ENCODE assay signal across 8 cellular contexts in genomic region chr16:69567031-69567680, GRCh38. TPM values are rescaled to one million over a fixed set of nuclear protein-coding genes. Genes with fewer than 3 reads are reported as not detected.
DNase-seq lines count a peak whose midpoint lies in the region; ATAC-seq and TF ChIP-seq lines count a peak whose summit lies in the region.

No MANE protein-coding gene starts in this region.

- BruUV-seq in A673 (replicated peaks; lab: Mats Ljungman, UMichigan) = TSS peak; percentile 42

- H3K4me2 ChIP-seq in SU-DHL-6 (ENCODE audit: low read depth, low read length, poor library complexity, severe bottlenecking) = peak overlapping the region; percentile 74

- POLR2A ChIA-PET in A673 (lab: Charles Lee; ENCODE audit: low non-redundant PET) = no interaction called here

- H3K9me3 ChIP-seq in A673 (ENCODE audit: low read depth, low read length, poor library complexity, severe bottlenecking) = no peaks in the 10 kb centered on the region
- no peaks in the 10 kb centered on the region for H3K9me3 ChIP-seq in SU-DHL-6 (ENCODE audit: insufficient read depth, low read length)
- no peaks in the 10 kb centered on the region for H3K9me3 ChIP-seq in effector memory CD4-positive, alpha-beta T cell (ENCODE audit: control insufficient read depth, low read length)
- no peaks in the 10 kb centered on the region for H3K9me3 ChIP-seq in mucosa of descending colon
- no peaks in the 10 kb centered on the region for H3K9me3 ChIP-seq in uterus

- no peaks in the 10 kb centered on the region for H4K20me1 ChIP-seq in SU-DHL-6 (ENCODE audit: low read depth, low read length)

- no peaks in the 10 kb centered on the region for H3K27me3 ChIP-seq in A673 (replicated peaks; ENCODE audit: insufficient read depth, low read depth, low read length, poor library complexity)
- H3K27me3 ChIP-seq in SU-DHL-6 (ENCODE audit: low read length) = no peaks in the 10 kb centered on the region
- H3K27me3 ChIP-seq in effector memory CD4-positive, alpha-beta T cell (replicated peaks; ENCODE audit: control insufficient read depth, insufficient read depth, low read length, poor library complexity, severe bottlenecking) = no peaks in the 10 kb centered on the region
- no peaks in the 10 kb centered on the region for H3K27me3 ChIP-seq in uterus

- intact Hi-C loops in A673 (cut with micrococcal nuclease; ENCODE audit: unreplicated experiment) (no loop called here), mucosa of descending colon (cut with DNase I, micrococcal nuclease) (no loop called here), uterus (cut with DNase I; ENCODE audit: low total_unique reads) (no loop called here)

- H3K36me3 ChIP-seq in A673 (ENCODE audit: insufficient read depth, low read length, poor library complexity, severe bottlenecking) (no peaks in the 10 kb centered on the region), SU-DHL-6 (ENCODE audit: low read length) (no peaks in the 10 kb centered on the region), mucosa of descending colon (ENCODE audit: low read depth) (no peaks in the 10 kb centered on the region), uterus (no peaks in the 10 kb centered on the region)
- no peaks in the 10 kb centered on the region for H3K36me3 ChIP-seq in effector memory CD4-positive, alpha-beta T cell (ENCODE audit: control insufficient read depth, insufficient read depth, low read length)

- peaks cover 36% of the 10 kb centered on the region for H3K79me2 ChIP-seq in SU-DHL-6 (ENCODE audit: insufficient read depth, low read length)

- H3K9me2 ChIP-seq in SU-DHL-6 (replicated peaks; ENCODE audit: insufficient read depth, low read length) = no peaks in the 10 kb centered on the region

- TF ChIP-seq POLR2A in uterus (IDR thresholded peaks at IDR 0.05) = no peak

- CTCF ChIA-PET in A673 (lab: Charles Lee) = no interaction called here

- H3K4me1 ChIP-seq in A673 (ENCODE audit: insufficient read depth, low read length, poor library complexity, severe bottlenecking) (peaks cover 38% of the 10 kb centered on the region), mucosa of descending colon (ENCODE audit: low read depth) (peaks cover 18% of the 10 kb centered on the region), uterus (peaks cover 5 to 15% of the 10 kb centered on the region in 2 donors)
- peaks cover 25% of the 10 kb centered on the region for H3K4me1 ChIP-seq in effector memory CD4-positive, alpha-beta T cell (ENCODE audit: control insufficient read depth, insufficient read depth, low read length, poor library complexity, severe bottlenecking)

- H3K4me3 ChIP-seq in A673 (ENCODE audit: low read depth, low read length, poor library complexity, severe bottlenecking) (peak overlapping the region; percentile 98), GM12875 (ENCODE audit: low read depth, low read length) (peak overlapping the region; percentile 85), SU-DHL-6 (ENCODE audit: insufficient read depth, low read length, poor library complexity, severe bottlenecking) (peak overlapping the region; percentile 100), mucosa of descending colon (peak overlapping the region; percentile 98), uterus (peak overlapping the region; percentile 67 to 99)
- H3K4me3 ChIP-seq in effector memory CD4-positive, alpha-beta T cell (ENCODE audit: insufficient read depth, low read depth, low read length, poor library complexity, severe bottlenecking) = peak overlapping the region; percentile 94

- peak overlapping the region; percentile 85 for H2AFZ ChIP-seq in SU-DHL-6 (ENCODE audit: low read depth, low read length, severe bottlenecking)

- no peaks in the 10 kb centered on the region; the same call in 1 of the 2 replicates for H3F3A ChIP-seq in SU-DHL-6 (ENCODE audit: insufficient read depth)

- H3K9ac ChIP-seq in SU-DHL-6 (ENCODE audit: low read length) = peak overlapping the region; percentile 90

- DNase-seq in A673 (ENCODE audit: low spot score) = peak; percentile 67
- no peak for DNase-seq in effector memory CD4-positive, alpha-beta T cell
- DNase-seq in mucosa of descending colon = no peak
- peak in 1 of 2 donors; percentile 20 for DNase-seq in uterus
- no peak for DNase-seq in NCI-H2081 treated with DMSO at 0.1 percent for 48 hours (lab: John Stamatoyannopoulos, UW)
- no peak for DNase-seq in NCI-H146 treated with DMSO at 0.1 percent for 48 hours (lab: John Stamatoyannopoulos, UW; ENCODE audit: unreplicated experiment)

- H3K27ac ChIP-seq in A673 (ENCODE audit: low read depth, low read length, poor library complexity, severe bottlenecking) (peak overlapping the region; percentile 86), SU-DHL-6 (ENCODE audit: low read depth, low read length) (peak overlapping the region; percentile 68), uterus (peak overlapping the region; percentile 97 to 100)
- peak overlapping the region; percentile 96 for H3K27ac ChIP-seq in effector memory CD4-positive, alpha-beta T cell (ENCODE audit: insufficient read depth, low read length, poor library complexity, severe bottlenecking)

- ATAC-seq in mucosa of descending colon = no peak

- TF ChIP-seq CTCF in A673 (conservative IDR thresholded peaks at IDR 0.05; ENCODE audit: low read depth, low read length) (peak; percentile 36; the same call in 1 of the 2 replicates), GM12875 (IDR thresholded peaks at IDR 0.05; ENCODE audit: borderline replicate concordance, insufficient read depth, low read depth, low read length) (peak; percentile 12; the same call in 1 of the 2 replicates), SU-DHL-6 (IDR thresholded peaks at IDR 0.05; ENCODE audit: insufficient read depth, low read length, poor library complexity, severe bottlenecking) (peak; percentile 22), mucosa of descending colon (IDR thresholded peaks at IDR 0.05) (no peak), uterus (IDR thresholded peaks at IDR 0.05) (peak in 2 of 4 experiments; percentile 11 to 19)

RNA-seq across cellular contexts. Expression of gene NFAT5, which starts 1.4 kb away (rescaled TPM):
- total RNA-seq in A673 (2021) (32.0 and 34.8 TPM in 2 replicates), mucosa of descending colon (10 to 100 TPM; 29.1 to 48.4 (median 39.8) TPM), uterus (100 to 1,000 TPM in 1 of 4 donors, 10 to 100 TPM in 3; 37.4 to 109 (median 61.7) TPM)
